In the genomic region with DNA sequence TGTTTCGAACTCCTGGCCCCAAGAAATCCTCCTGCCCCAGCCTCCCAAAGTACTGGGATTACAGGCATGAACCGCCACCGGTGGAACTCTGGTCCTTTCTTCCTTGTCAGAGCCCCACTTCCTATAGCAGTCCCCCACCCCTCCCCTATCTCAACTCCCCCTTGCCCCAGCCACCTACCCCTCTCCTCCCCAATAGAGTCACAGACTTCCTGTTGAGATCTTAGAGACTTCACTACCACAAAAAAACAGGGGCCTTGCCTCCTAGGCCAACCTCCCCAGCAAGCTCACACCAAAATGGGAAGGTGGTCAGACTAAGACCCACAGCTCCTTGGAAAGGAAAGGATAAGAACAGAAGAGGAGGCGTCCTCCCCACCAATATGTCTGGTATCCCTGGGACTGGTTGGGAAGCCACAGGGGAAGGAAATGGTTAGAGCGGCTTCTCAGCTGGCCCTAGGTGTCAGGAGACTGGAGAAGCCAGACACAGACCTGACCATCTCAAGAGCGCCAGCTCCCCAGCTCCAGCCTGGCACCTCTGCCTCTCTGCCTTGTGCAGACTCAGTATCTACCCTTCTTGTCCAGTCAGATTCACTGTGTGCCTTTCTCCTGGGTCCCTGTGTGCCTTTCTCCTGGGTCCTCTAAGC, we compare ENCODE assay signal across 15 cellular contexts. TPM values are rescaled to one million over a fixed set of nuclear protein-coding genes. Genes with fewer than 3 reads are reported as not detected.
A peak's percentile ranks its signal among the peaks of the same experiment; 100 is the strongest.
DNase-seq lines count a peak whose midpoint lies in the region; ATAC-seq, FAIRE-seq and TF ChIP-seq lines count a peak whose summit lies in the region.
"Had no signal": no experiment of that assay in that cellular context is flagged by ENCODE, and none has a peak within 500 bp of the region (broad histone marks: within the 10 kb centered on the region; RNA-seq: fewer than 3 reads in every experiment).

No MANE protein-coding gene starts in this region.

- WGBS in body of pancreas, 2 donors = 76 to 85% methylated on average over 6 of the region's 6 CpGs

- peak; percentile 31 for FAIRE-seq in GM18507 (lab: Jason Lieb, UNC)

- H3K9me3 Mint-ChIP-seq in CD4-positive, alpha-beta T cell = no peaks in the 10 kb centered on the region
- H3K9me3 Mint-ChIP-seq in central memory CD8-positive, alpha-beta T cell = no peaks in the 10 kb centered on the region

- H3K27ac ChIP-seq in CD4-positive, alpha-beta T cell (ENCODE audit: low read depth, low read length) = peak overlapping the region; percentile 73
- H3K27ac ChIP-seq in body of pancreas = no peak overlapping the region
- H3K27ac ChIP-seq: lower lobe of right lung had no signal

- no peak for TF ChIP-seq CTCF in CD4-positive, alpha-beta T cell (IDR thresholded peaks at IDR 0.05)
- TF ChIP-seq CTCF in body of pancreas (IDR thresholded peaks at IDR 0.05) = no peak

- peak; percentile 71 for ATAC-seq in CD4-positive, alpha-beta T cell (ENCODE audit: poor library complexity)
- peak; percentile 71 for ATAC-seq in central memory CD8-positive, alpha-beta T cell (replicated peaks; ENCODE audit: extremely low read depth, poor library complexity, severe bottlenecking)
- no peak for ATAC-seq in body of pancreas

- H3K4me1 Mint-ChIP-seq in CD4-positive, alpha-beta T cell (ENCODE audit: low read depth) = peaks cover 75% of the 10 kb centered on the region
- peaks cover 60% of the 10 kb centered on the region for H3K4me1 Mint-ChIP-seq in central memory CD8-positive, alpha-beta T cell

- H3K4me3 ChIP-seq in H7 (ENCODE audit: insufficient read depth, low read depth, low read length) = no peak overlapping the region
- H3K4me3 ChIP-seq in body of pancreas = no peak overlapping the region

- no peaks in the 10 kb centered on the region for H3K27me3 Mint-ChIP-seq in CD4-positive, alpha-beta T cell
- no peaks in the 10 kb centered on the region for H3K27me3 Mint-ChIP-seq in central memory CD8-positive, alpha-beta T cell

- peaks cover 77% of the 10 kb centered on the region for H3K36me3 Mint-ChIP-seq in CD4-positive, alpha-beta T cell (ENCODE audit: low read depth)
- peaks cover 58% of the 10 kb centered on the region for H3K36me3 Mint-ChIP-seq in central memory CD8-positive, alpha-beta T cell (ENCODE audit: insufficient read depth)

- DNase-seq in CD4-positive, alpha-beta T cell = peak in 4 of 10 experiments; percentile 25 to 46 (median 34)
- DNase-seq in GM18507 (ENCODE audit: extremely low spot score, insufficient read length, low read depth) (no peak), UCSD-AML1 (lab: John Stamatoyannopoulos, UW; ENCODE audit: unreplicated experiment) (peak; percentile 46), mucosa of gallbladder (ENCODE audit: low spot score) (no peak), H7 (no peak), body of pancreas (no peak), NCI-H2227 treated with DMSO at 0.1 percent for 48 hours (lab: John Stamatoyannopoulos, UW) (no peak)
- no peak for DNase-seq in central memory CD8-positive, alpha-beta T cell (ENCODE audit: low spot score in 2 of 2)
- DNase-seq: effector CD8-positive, alpha-beta T cell; HCEC 1CT; lower lobe of right lung; NCI-H1930; NCI-H82; stimulated activated CD4-positive, alpha-beta T cell treated with anti-CD3 and anti-CD28 coated beads, Interleukin-4, amount 100 ng/mL, for 4 hours had no signal

- no peaks in the 10 kb centered on the region for H3K36me3 ChIP-seq in H7 (replicated peaks; ENCODE audit: control insufficient read depth, insufficient read depth, low read length)
- no peaks in the 10 kb centered on the region for H3K36me3 ChIP-seq in body of pancreas (replicated peaks in 1 of 2; ENCODE audit: insufficient read depth in 1 of 2, low read depth in 2 of 2)
- H3K36me3 ChIP-seq: lower lobe of right lung had no signal

- H3K4me3 Mint-ChIP-seq in CD4-positive, alpha-beta T cell = peak overlapping the region; percentile 81
- peak overlapping the region; percentile 73 for H3K4me3 Mint-ChIP-seq in central memory CD8-positive, alpha-beta T cell

- no peaks in the 10 kb centered on the region for H3K9me3 ChIP-seq in CD4-positive, alpha-beta T cell (ENCODE audit: control insufficient read depth, low read length)
- no peaks in the 10 kb centered on the region for H3K9me3 ChIP-seq in body of pancreas
- H3K9me3 ChIP-seq: lower lobe of right lung had no signal

- POLR2A ChIA-PET in CD4-positive, alpha-beta T cell (lab: Charles Lee) = interaction anchor here (0.6 to 5.0 kb wide), 14 partner anchors 10 to 834 kb away, joined by 3 to 53 read pairs (median 4); a partner anchor contains a TSS

- TF ChIP-seq POLR2A in body of pancreas (IDR thresholded peaks at IDR 0.05) = no peak

- intact Hi-C loops in CD4-positive, alpha-beta T cell (cut with DNase I, micrococcal nuclease) = loop anchor here in 1 of 2 experiments (1.0 to 10.0 kb wide), 3 partner anchors 18 to 134 kb away; a partner anchor contains a TSS
- intact Hi-C loops in body of pancreas (cut with DNase I) = loop anchor here (5.0 to 10.0 kb wide), 2 partner anchors 36 to 134 kb away; no protein-coding TSS in a partner anchor

- CTCF ChIA-PET in CD4-positive, alpha-beta T cell (lab: Charles Lee) = interaction anchor here (0.7 to 4.5 kb wide), 8 partner anchors 8 to 123 kb away, joined by 3 to 32 read pairs (median 3); a partner anchor contains a TSS

- H3K27ac Mint-ChIP-seq in CD4-positive, alpha-beta T cell = peak overlapping the region; percentile 88
- H3K27ac Mint-ChIP-seq in central memory CD8-positive, alpha-beta T cell (ENCODE audit: low read depth) = peak overlapping the region; percentile 61

- H3K27me3 ChIP-seq in CD4-positive, alpha-beta T cell (ENCODE audit: control insufficient read depth, insufficient read depth, low read length) = no peaks in the 10 kb centered on the region
- peaks cover 46% of the 10 kb centered on the region for H3K27me3 ChIP-seq in H7 (ENCODE audit: control insufficient read depth, insufficient read depth, low read length)
- no peaks in the 10 kb centered on the region for H3K27me3 ChIP-seq in body of pancreas

- H3K4me1 ChIP-seq in body of pancreas = peaks cover 23% of the 10 kb centered on the region

RNA-seq across cellular contexts. Expression of a gene that starts 8.5 kb away (rescaled TPM):
- 100 to 1,000 TPM; 166 to 180 TPM for total RNA-seq in CD4-positive, alpha-beta T cell
- total RNA-seq in mucosa of gallbladder (5.8 TPM), body of pancreas (1 to 10 TPM; 2.3 to 4.9 TPM)
- 0.30 and 0.52 TPM in 2 replicates for total RNA-seq in H7 (2014; rRNA removed; shearing (Covaris generic))
- total RNA-seq: fibroblast of villous mesenchyme had no signal

RNA-seq across cellular contexts. Expression of a gene that starts 17.9 kb away (rescaled TPM):
- 10 to 100 TPM; 56.7 to 57.3 TPM for total RNA-seq in CD4-positive, alpha-beta T cell
- total RNA-seq in mucosa of gallbladder (44.3 TPM), body of pancreas (10 to 100 TPM; 31.4 to 64.3 TPM)
- 3.0 and 3.4 TPM in 2 replicates for total RNA-seq in H7 (2014; rRNA removed; shearing (Covaris generic))

RNA-seq across cellular contexts. Expression of a gene that starts 18.1 kb away (rescaled TPM):
- total RNA-seq in CD4-positive, alpha-beta T cell = 10 to 100 TPM; 24.4 to 24.7 TPM
- total RNA-seq in mucosa of gallbladder (40.4 TPM), body of pancreas (10 to 100 TPM; 10.1 to 21.4 TPM)
- 8.7 and 9.1 TPM in 2 replicates for total RNA-seq in H7 (2014; rRNA removed; shearing (Covaris generic))

RNA-seq across cellular contexts. Expression of a gene that starts 33.4 kb away (rescaled TPM):
- total RNA-seq in CD4-positive, alpha-beta T cell = 10 to 100 TPM; 14.0 to 15.8 TPM
- total RNA-seq in mucosa of gallbladder (41.8 TPM), body of pancreas (10 to 100 TPM in 1 of 2 donors, 1 to 10 TPM in 1; 9.2 to 11.7 TPM)
- 50.1 and 58.1 TPM in 2 replicates for total RNA-seq in H7 (2014; rRNA removed; shearing (Covaris generic))

Comparison
In these comparisons a context has a peak if more than half of its experiments do, and no peak if none do; other contexts are left out.
1. RNA of a gene that starts 8.5 kb away (total RNA-seq): 166 to 180 TPM in CD4-positive, alpha-beta T cell; 5.8 TPM in mucosa of gallbladder (single experiment), 2.3 to 4.9 TPM in body of pancreas and 0.30 to 0.52 TPM in H7; every median in the first group is over 10 times any median in the second.